In the genomic region with DNA sequence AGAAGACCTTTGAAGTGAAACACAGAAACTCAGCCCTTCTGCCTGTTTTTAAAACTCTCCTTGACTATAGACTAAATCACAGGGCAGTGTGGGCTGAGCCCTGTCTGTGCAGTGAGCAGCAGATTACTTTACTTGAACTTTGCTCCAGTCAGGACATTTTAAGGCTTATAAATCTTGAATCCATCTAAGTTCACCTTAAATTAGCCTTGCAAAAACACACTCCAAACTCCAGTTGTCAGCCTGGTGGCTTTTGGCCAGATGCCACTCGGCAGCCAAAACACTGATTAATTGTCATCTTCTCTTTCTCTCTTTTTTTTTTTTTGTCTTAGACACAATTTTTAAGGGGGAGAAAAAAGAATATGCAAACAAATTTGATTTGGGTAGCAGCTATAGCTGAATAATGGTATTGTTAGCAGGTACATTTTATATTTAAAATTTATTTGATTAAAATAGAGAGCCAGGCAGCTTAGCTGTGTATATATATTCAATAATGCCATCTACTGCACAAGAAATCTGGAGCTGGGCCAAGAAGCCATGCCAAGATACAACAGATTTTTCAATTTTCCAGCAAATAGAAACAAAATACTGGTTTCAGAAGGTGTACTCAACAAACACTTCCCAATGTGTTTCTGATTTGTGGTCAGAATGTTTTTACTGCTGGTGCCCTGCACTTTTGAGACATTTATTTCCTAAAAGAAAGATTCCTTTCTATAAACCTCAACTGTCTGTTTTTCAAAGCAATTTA, we compare ENCODE assay signal across 13 cellular contexts.
DNase-seq lines count a peak whose midpoint lies in the region; ATAC-seq and TF ChIP-seq lines count a peak whose summit lies in the region.
"Had no signal": no experiment of that assay in that cellular context is flagged by ENCODE, and none has a peak within 500 bp of the region (broad histone marks: within the 10 kb centered on the region; RNA-seq: fewer than 3 reads in every experiment).

No MANE protein-coding gene starts in this region.

- H4K20me1 ChIP-seq in H9 (ENCODE audit: control insufficient read depth, insufficient read depth, insufficient read length) = no peaks in the 10 kb centered on the region

- H3K36me3 ChIP-seq in esophagus squamous epithelium = no peaks in the 10 kb centered on the region
- H3K36me3 ChIP-seq: BE2C, ovary had no signal

- no peaks in the 10 kb centered on the region for H3K79me2 ChIP-seq in H9 (ENCODE audit: insufficient read depth, low read length)

- WGBS in H9 (ENCODE audit: extremely low coverage, insufficient read length, low lambda C conversion rate) = no CpG with 5 or more reads among the region's 1 CpG
- WGBS in esophagus squamous epithelium, 2 donors = 5 to 15% methylated on average over 1 of the region's 1 CpG

- ATAC-seq in left colon = peak; percentile 76

- H3K4me1 ChIP-seq in H9 (ENCODE audit: insufficient read depth, low read length) (no peaks in the 10 kb centered on the region; the same call in 1 of the 2 replicates), esophagus squamous epithelium (peaks cover 0 to 7% (median 0%) of the 10 kb centered on the region in 3 donors)
- H3K4me1 ChIP-seq: BE2C had no signal

- H3K9ac ChIP-seq in H9 (ENCODE audit: extremely low read depth, insufficient read length, low read length) = no peak overlapping the region

- H3K36me3 Mint-ChIP-seq in activated CD4-positive, alpha-beta T cell treated with anti-CD3 and anti-CD28 coated beads, Interleukin-2, amount 10 ng/mL, durations not matched to agents 7 days and 5 days (ENCODE audit: low read depth) = no peaks in the 10 kb centered on the region
- no peaks in the 10 kb centered on the region; a peak in 1 of 7 replicates for H3K36me3 Mint-ChIP-seq in H9 (ENCODE audit: insufficient read depth in 1 of 3, low read depth in 3 of 3)
- H3K36me3 Mint-ChIP-seq in activated T-helper 2 cell treated with anti-CD3 and anti-CD28 coated beads, Interferon-gamma antibody, Interleukin-2, Interleukin-4, amounts not matched to agents 10 μg/mL and 5 μg/mL and 100 μg/mL, durations not matched to agents 14 hours and 24 hours and 36 hours (ENCODE audit: low read depth) = no peaks in the 10 kb centered on the region

- no peak overlapping the region for H3K23ac ChIP-seq in H9 (ENCODE audit: insufficient read length, low read depth, low read length)

- CTCF ChIA-PET in activated CD4-positive, alpha-beta T cell treated with anti-CD3 and anti-CD28 coated beads, Interleukin-2, amount 10 ng/mL, durations not matched to agents 7 days and 5 days (lab: Charles Lee) = no interaction called here

- H3K4me2 ChIP-seq in H9 (ENCODE audit: insufficient read depth, insufficient read length, low read length) = no peak overlapping the region

- no peak overlapping the region for H3K4ac ChIP-seq in H9 (ENCODE audit: low read depth, low read length)

- no peak overlapping the region for H3K56ac ChIP-seq in H9 (ENCODE audit: insufficient read length, low read depth, low read length)

- no peak overlapping the region for H2AFZ ChIP-seq in H9 (ENCODE audit: low read length)

- intact Hi-C loops in left colon (cut with DNase I, micrococcal nuclease) (no loop called here), esophagus squamous epithelium (cut with DNase I) (no loop called here)
- intact Hi-C loops in activated T-helper 2 cell treated with anti-CD3 and anti-CD28 coated beads, Interferon-gamma antibody, Interleukin-2, Interleukin-4, amounts not matched to agents 10 μg/mL and 5 μg/mL and 100 μg/mL, durations not matched to agents 14 hours and 24 hours and 36 hours (cut with micrococcal nuclease) = no loop called here

- H3K27ac ChIP-seq in H9 (ENCODE audit: insufficient read length, low read depth, low read length) (no peak overlapping the region), esophagus squamous epithelium (no peak overlapping the region)
- H3K27ac ChIP-seq: ovary had no signal

- DNase-seq in AG10803 (ENCODE audit: low read depth) (peak; percentile 5), NCI-H1694 (lab: John Stamatoyannopoulos, UW) (peak; percentile 82), SHP77 (lab: John Stamatoyannopoulos, UW) (peak; percentile 28 to 38), left colon (peak in 1 of 2 donors; percentile 6), H9 (no peak), esophagus squamous epithelium (lab: John Stamatoyannopoulos, UW) (no peak)
- DNase-seq in activated CD4-positive, alpha-beta T cell treated with anti-CD3 and anti-CD28 coated beads, Interleukin-2, amount 10 ng/mL, durations not matched to agents 7 days and 5 days = no peak
- no peak for DNase-seq in activated T-helper 2 cell treated with anti-CD3 and anti-CD28 coated beads, Interferon-gamma antibody, Interleukin-2, Interleukin-4, amounts not matched to agents 10 μg/mL and 5 μg/mL and 100 μg/mL, durations not matched to agents 14 hours and 24 hours and 36 hours (ENCODE audit: low spot score)
- DNase-seq: BE2C; NCI-H526 treated with DMSO at 0.1 percent for 48 hours; ovary; stimulated activated CD4-positive, alpha-beta T cell treated with anti-CD3 and anti-CD28 coated beads, Interleukin-2, amount 100 ng/mL, for 24 hours; stimulated activated naive CD4-positive, alpha-beta T cell had no signal

- no peak overlapping the region for H2BK5ac ChIP-seq in H9 (ENCODE audit: insufficient read length, low read length)

- H3K4me3 ChIP-seq in AG10803 (ENCODE audit: low read length) = no peak overlapping the region
- H3K4me3 ChIP-seq in esophagus squamous epithelium = no peak overlapping the region
- H3K4me3 ChIP-seq: ovary had no signal

- H3K4me1 Mint-ChIP-seq in activated CD4-positive, alpha-beta T cell treated with anti-CD3 and anti-CD28 coated beads, Interleukin-2, amount 10 ng/mL, durations not matched to agents 7 days and 5 days = no peaks in the 10 kb centered on the region
- peaks cover 5 to 7% of the 10 kb centered on the region in 2 experiments; a peak in 3 of 4 replicates for H3K4me1 Mint-ChIP-seq in H9
- no peaks in the 10 kb centered on the region for H3K4me1 Mint-ChIP-seq in activated T-helper 2 cell treated with anti-CD3 and anti-CD28 coated beads, Interferon-gamma antibody, Interleukin-2, Interleukin-4, amounts not matched to agents 10 μg/mL and 5 μg/mL and 100 μg/mL, durations not matched to agents 14 hours and 24 hours and 36 hours (ENCODE audit: low read depth)

- H2BK15ac ChIP-seq in H9 (ENCODE audit: low read depth, low read length) = no peak overlapping the region

- H2BK120ac ChIP-seq in H9 (ENCODE audit: low read depth, low read length, poor library complexity, severe bottlenecking) = no peak overlapping the region

- no peak overlapping the region for H3T11ph ChIP-seq in H9 (ENCODE audit: low read length)

- H3K18ac ChIP-seq in H9 (ENCODE audit: insufficient read length, low read depth, low read length) = no peak overlapping the region

- no peak overlapping the region for H4K8ac ChIP-seq in H9 (replicated peaks; ENCODE audit: insufficient read length, low read depth, low read length)

- no peaks in the 10 kb centered on the region for H3K79me1 ChIP-seq in H9 (ENCODE audit: insufficient read depth, low read depth, low read length, poor library complexity, severe bottlenecking)

- H3K23me2 ChIP-seq in H9 (ENCODE audit: insufficient read length, low read depth, low read length, poor library complexity, severe bottlenecking) = no peaks in the 10 kb centered on the region

- TF ChIP-seq POLR2A in esophagus squamous epithelium (IDR thresholded peaks at IDR 0.05) = no peak

- H3K27me3 ChIP-seq in H9 (ENCODE audit: insufficient read depth, low read length) (no peaks in the 10 kb centered on the region), esophagus squamous epithelium (no peaks in the 10 kb centered on the region)
- H3K27me3 ChIP-seq: BE2C, ovary had no signal

- no peak overlapping the region for H4K5ac ChIP-seq in H9 (ENCODE audit: insufficient read length, low read depth, low read length)

- H2BK20ac ChIP-seq in H9 (ENCODE audit: low read depth, low read length, poor library complexity, severe bottlenecking) = no peak overlapping the region

- no peak overlapping the region for H2AK5ac ChIP-seq in H9 (ENCODE audit: insufficient read length, low read length)

- H3K9me3 ChIP-seq in H9 (ENCODE audit: control insufficient read depth, low read depth, low read length) = no peaks in the 10 kb centered on the region
- H3K9me3 ChIP-seq in esophagus squamous epithelium = no peaks in the 10 kb centered on the region
- H3K9me3 ChIP-seq: BE2C, ovary had no signal

- no peak overlapping the region for H3K14ac ChIP-seq in H9 (ENCODE audit: insufficient read depth, low read length)

- H3K27me3 Mint-ChIP-seq in activated CD4-positive, alpha-beta T cell treated with anti-CD3 and anti-CD28 coated beads, Interleukin-2, amount 10 ng/mL, durations not matched to agents 7 days and 5 days = no peaks in the 10 kb centered on the region
- no peaks in the 10 kb centered on the region for H3K27me3 Mint-ChIP-seq in H9 (ENCODE audit: low read depth)
- no peaks in the 10 kb centered on the region for H3K27me3 Mint-ChIP-seq in activated T-helper 2 cell treated with anti-CD3 and anti-CD28 coated beads, Interferon-gamma antibody, Interleukin-2, Interleukin-4, amounts not matched to agents 10 μg/mL and 5 μg/mL and 100 μg/mL, durations not matched to agents 14 hours and 24 hours and 36 hours (ENCODE audit: low read depth)

- H3K4me3 Mint-ChIP-seq in activated CD4-positive, alpha-beta T cell treated with anti-CD3 and anti-CD28 coated beads, Interleukin-2, amount 10 ng/mL, durations not matched to agents 7 days and 5 days = no peak overlapping the region
- no peak overlapping the region for H3K4me3 Mint-ChIP-seq in H9
- no peak overlapping the region for H3K4me3 Mint-ChIP-seq in activated T-helper 2 cell treated with anti-CD3 and anti-CD28 coated beads, Interferon-gamma antibody, Interleukin-2, Interleukin-4, amounts not matched to agents 10 μg/mL and 5 μg/mL and 100 μg/mL, durations not matched to agents 14 hours and 24 hours and 36 hours (ENCODE audit: low read depth)

- no peak overlapping the region for H2BK12ac ChIP-seq in H9 (ENCODE audit: insufficient read length, low read depth, low read length)

- POLR2A ChIA-PET in activated CD4-positive, alpha-beta T cell treated with anti-CD3 and anti-CD28 coated beads, Interleukin-2, amount 10 ng/mL, durations not matched to agents 7 days and 5 days (lab: Charles Lee) = no interaction called here

- no peak overlapping the region for H3K27ac Mint-ChIP-seq in activated CD4-positive, alpha-beta T cell treated with anti-CD3 and anti-CD28 coated beads, Interleukin-2, amount 10 ng/mL, durations not matched to agents 7 days and 5 days
- peak overlapping the region in 1 of 3 experiments; percentile 73; a peak in 1 of 7 replicates for H3K27ac Mint-ChIP-seq in H9
- no peak overlapping the region for H3K27ac Mint-ChIP-seq in activated T-helper 2 cell treated with anti-CD3 and anti-CD28 coated beads, Interferon-gamma antibody, Interleukin-2, Interleukin-4, amounts not matched to agents 10 μg/mL and 5 μg/mL and 100 μg/mL, durations not matched to agents 14 hours and 24 hours and 36 hours

- no peak overlapping the region for H4K91ac ChIP-seq in H9 (ENCODE audit: insufficient read length, low read depth, low read length)

- H3K9me3 Mint-ChIP-seq in activated CD4-positive, alpha-beta T cell treated with anti-CD3 and anti-CD28 coated beads, Interleukin-2, amount 10 ng/mL, durations not matched to agents 7 days and 5 days = no peaks in the 10 kb centered on the region
- no peaks in the 10 kb centered on the region for H3K9me3 Mint-ChIP-seq in H9
- no peaks in the 10 kb centered on the region for H3K9me3 Mint-ChIP-seq in activated T-helper 2 cell treated with anti-CD3 and anti-CD28 coated beads, Interferon-gamma antibody, Interleukin-2, Interleukin-4, amounts not matched to agents 10 μg/mL and 5 μg/mL and 100 μg/mL, durations not matched to agents 14 hours and 24 hours and 36 hours

- TF ChIP-seq CTCF in AG10803 (conservative IDR thresholded peaks at IDR 0.05; ENCODE audit: low read length) (no peak), H9 (conservative IDR thresholded peaks at IDR 0.05) (no peak), esophagus squamous epithelium (IDR thresholded peaks at IDR 0.05) (no peak)

Comparison
In these comparisons a context has a peak if more than half of its experiments do, and no peak if none do; other contexts are left out.
1. DNase-seq: peak in AG10803 (single experiment), NCI-H1694 (single experiment) and SHP77 (2 of 2); none in activated CD4-positive, alpha-beta T cell treated with anti-CD3 and anti-CD28 coated beads, Interleukin-2, amount 10 ng/mL, durations not matched to agents 7 days and 5 days (single experiment), H9 (single experiment), esophagus squamous epithelium (single experiment) and activated T-helper 2 cell treated with anti-CD3 and anti-CD28 coated beads, Interferon-gamma antibody, Interleukin-2, Interleukin-4, amounts not matched to agents 10 μg/mL and 5 μg/mL and 100 μg/mL, durations not matched to agents 14 hours and 24 hours and 36 hours (single experiment).